11 cellular contexts compared by ENCODE assay signal in the genomic region with DNA sequence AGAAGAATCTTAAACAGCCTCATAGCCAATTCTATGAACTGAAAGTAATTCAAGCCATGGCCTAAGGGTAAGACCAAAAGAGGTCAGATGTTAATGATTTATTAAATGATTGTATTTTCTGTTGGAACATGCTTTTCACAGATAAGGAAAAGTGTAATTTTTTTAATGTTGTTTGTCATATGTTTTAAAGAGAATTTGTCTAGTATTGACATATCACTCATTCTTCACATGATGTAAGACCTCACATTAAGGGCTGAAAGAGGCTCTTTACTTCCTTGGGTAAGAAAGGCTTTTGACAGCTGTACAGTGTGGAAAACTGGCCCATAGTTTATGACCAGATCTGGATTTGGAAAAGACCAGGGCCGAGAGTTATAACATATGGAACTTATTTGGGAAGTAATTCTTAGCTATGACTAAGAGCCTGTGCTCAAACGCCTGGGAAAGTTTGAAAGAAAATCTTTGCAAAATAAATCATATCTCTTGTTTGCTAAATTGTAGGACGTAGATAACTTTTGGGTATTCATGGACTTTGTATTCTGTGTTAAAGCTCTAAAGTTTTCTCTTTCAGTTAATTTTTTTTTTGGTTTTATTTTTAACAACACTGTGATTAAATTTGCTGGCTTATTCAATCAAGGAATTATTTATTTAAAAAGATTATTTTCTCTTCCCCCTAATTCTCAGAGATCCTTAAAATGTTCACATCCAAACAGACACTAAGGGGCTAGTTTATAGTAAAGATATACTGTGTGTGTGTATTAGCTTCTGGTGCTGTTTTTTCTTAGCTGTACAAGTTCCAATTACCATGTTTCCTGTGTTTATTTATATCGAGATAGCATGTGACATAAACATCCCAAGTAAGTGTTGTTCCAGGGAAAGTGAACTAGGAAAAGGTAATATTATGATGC.
DNase-seq lines count a peak whose midpoint lies in the region; ATAC-seq, FAIRE-seq and TF ChIP-seq lines count a peak whose summit lies in the region.
"Had no signal": no experiment of that assay in that cellular context is flagged by ENCODE, and none has a peak within 500 bp of the region (broad histone marks: within the 10 kb centered on the region; RNA-seq: fewer than 3 reads in every experiment).

No MANE protein-coding gene starts in this region.

- TF ChIP-seq POLR2A in endothelial cell of umbilical vein (IDR thresholded peaks at IDR 0.05; ENCODE audit: low read depth, low read length) (no peak), adrenal gland (IDR thresholded peaks at IDR 0.05) (no peak)

- no peak overlapping the region for H3K4me2 ChIP-seq in endothelial cell of umbilical vein (ENCODE audit: insufficient read depth, low read length)

- peak overlapping the region; percentile 89 for H3K27ac ChIP-seq in cardiac muscle cell
- H3K27ac ChIP-seq in endothelial cell of umbilical vein (ENCODE audit: insufficient read depth, low read depth, low read length), result no peak overlapping the region
- peak overlapping the region; percentile 63 for H3K27ac ChIP-seq in mesodermal cell (ENCODE audit: low read depth, low read length, severe bottlenecking)
- H3K27ac ChIP-seq in adrenal gland, result no peak overlapping the region

- H3K9me1 ChIP-seq in endothelial cell of umbilical vein (replicated peaks; ENCODE audit: control insufficient read depth, extremely low read depth, insufficient read depth, low read length), result no peaks in the 10 kb centered on the region

- no peaks in the 10 kb centered on the region for H3K9me3 ChIP-seq in cardiac muscle cell (ENCODE audit: low read depth)
- H3K9me3 ChIP-seq in endothelial cell of umbilical vein (replicated peaks; ENCODE audit: control insufficient read depth, insufficient read depth, low read length), result no peaks in the 10 kb centered on the region
- no peaks in the 10 kb centered on the region for H3K9me3 ChIP-seq in mesodermal cell (ENCODE audit: control insufficient read depth, low read length)
- H3K9me3 ChIP-seq in adrenal gland (replicated peaks in 1 of 3), result no peaks in the 10 kb centered on the region

- H3K4me1 ChIP-seq in cardiac muscle cell (ENCODE audit: low read depth) (peaks cover 64% of the 10 kb centered on the region), endothelial cell of umbilical vein (ENCODE audit: control insufficient read depth, extremely low read depth, insufficient read depth, low read length) (peaks cover 4% of the 10 kb centered on the region), mesodermal cell (ENCODE audit: control insufficient read depth, insufficient read depth, low read length, poor library complexity, severe bottlenecking) (no peaks in the 10 kb centered on the region), adrenal gland (replicated peaks in 1 of 2) (peaks cover 0 to 7% of the 10 kb centered on the region in 2 donors)

- ATAC-seq in Right ventricle myocardium inferior, result no peak
- ATAC-seq in HG02610 (IDR thresholded peaks at IDR 0.05; ENCODE audit: unreplicated experiment), result no peak

- WGBS in mesodermal cell (ENCODE audit: insufficient coverage in 2 of 2), 2 experiments, result 83 to 89% methylated on average over 1 to 2 of the region's 4 CpGs
- WGBS in adrenal gland, 4 donors, result 43 to 52% (median 50%) methylated on average over 4 of the region's 4 CpGs

- H3K36me3 ChIP-seq in cardiac muscle cell, result no peaks in the 10 kb centered on the region
- H3K36me3 ChIP-seq in endothelial cell of umbilical vein (ENCODE audit: control insufficient read depth in 2 of 2, extremely low read depth in 1 of 2, insufficient read depth in 2 of 2, low read length in 2 of 2), result no peaks in the 10 kb centered on the region
- H3K36me3 ChIP-seq in mesodermal cell (ENCODE audit: control insufficient read depth, insufficient read depth, low read length), result no peaks in the 10 kb centered on the region
- H3K36me3 ChIP-seq in adrenal gland (replicated peaks in 1 of 2), result no peaks in the 10 kb centered on the region

- CTCF ChIA-PET in endothelial cell of umbilical vein (lab: Charles Lee), result interaction anchor here (1.0 to 2.4 kb wide), 6 partner anchors 21 to 273 kb away, joined by 3 to 12 read pairs (median 4); no protein-coding TSS in a partner anchor

- TF ChIP-seq CTCF in cardiac muscle cell (IDR thresholded peaks at IDR 0.05; ENCODE audit: low read depth, low read length) (no peak), endothelial cell of umbilical vein (IDR thresholded peaks at IDR 0.05; ENCODE audit: extremely low read depth in 1 of 2, insufficient read depth in 1 of 2, low read depth in 1 of 2, low read length in 2 of 2) (no peak), adrenal gland (IDR thresholded peaks at IDR 0.05) (no peak)

- no peaks in the 10 kb centered on the region for H3K79me2 ChIP-seq in endothelial cell of umbilical vein (ENCODE audit: control insufficient read depth, insufficient read depth, low read length)

- H4K20me1 ChIP-seq in endothelial cell of umbilical vein (replicated peaks; ENCODE audit: control insufficient read depth, extremely low read depth, insufficient read depth, low read length), result no peaks in the 10 kb centered on the region

- H3K4me3 ChIP-seq in cardiac muscle cell (no peak overlapping the region), endothelial cell of umbilical vein (replicated peaks in 1 of 3; ENCODE audit: insufficient read depth in 1 of 3, low read depth in 1 of 3, low read length in 3 of 3) (no peak overlapping the region), mesodermal cell (ENCODE audit: extremely low read depth, insufficient read depth, low read length, poor library complexity, severe bottlenecking) (no peak overlapping the region), adrenal gland (no peak overlapping the region)
- H3K4me3 ChIP-seq: psoas muscle had no signal

- no peak for FAIRE-seq in endothelial cell of umbilical vein (lab: Jason Lieb, UNC)

- dilution Hi-C loops in endothelial cell of umbilical vein (cut with MboI; ENCODE audit: extremely low pct_ligation_motif_present, low sequenced_read_pairs), result no loop called here

- H3K27me3 ChIP-seq in cardiac muscle cell, result no peaks in the 10 kb centered on the region
- H3K27me3 ChIP-seq in endothelial cell of umbilical vein (ENCODE audit: control insufficient read depth in 2 of 2, insufficient read depth in 2 of 2, low read length in 2 of 2), result no peaks in the 10 kb centered on the region
- no peaks in the 10 kb centered on the region for H3K27me3 ChIP-seq in adrenal gland

- intact Hi-C loops in Right ventricle myocardium inferior (cut with DNase I), result no loop called here
- intact Hi-C loops in endothelial cell of umbilical vein (cut with micrococcal nuclease), result no loop called here
- intact Hi-C loops in adrenal gland (cut with DNase I), result no loop called here

- POLR2A ChIA-PET in endothelial cell of umbilical vein (lab: Charles Lee), result no interaction called here

- DNase-seq in cardiac muscle cell (ENCODE audit: low read depth in 1 of 2, low spot score in 1 of 2), result peak in 1 of 2 donors; percentile 81
- DNase-seq in Right ventricle myocardium inferior (ENCODE audit: missing footprints), result no peak
- peak; percentile 33 for DNase-seq in endothelial cell of umbilical vein (ENCODE audit: low read depth, low spot score)
- no peak for DNase-seq in adrenal gland
- no peak for DNase-seq in NCI-H128 (lab: John Stamatoyannopoulos, UW; ENCODE audit: unreplicated experiment)
- no peak for DNase-seq in T-helper 9 cell
- DNase-seq: activated naive CD4-positive, alpha-beta T cell treated with anti-CD3 and anti-CD28 coated beads, Interleukin-2, amount 50 U/mL, for 16 hours; AML-193; psoas muscle had no signal

- no TSS peak for BruUV-seq in endothelial cell of umbilical vein (replicated peaks; lab: Mats Ljungman, UMichigan)

- H3K9ac ChIP-seq in endothelial cell of umbilical vein (replicated peaks; ENCODE audit: extremely low read depth, insufficient read depth, low read length), result no peak overlapping the region

- H2AFZ ChIP-seq in endothelial cell of umbilical vein (ENCODE audit: low read depth, low read length), result no peak overlapping the region

TF ChIP-seq in endothelial cell of umbilical vein, 7 proteins besides CTCF, POLR2A, EP300 and RAD21:
- no peak for TF ChIP-seq GATA2 (IDR thresholded peaks at IDR 0.05; ENCODE audit: insufficient read depth, insufficient read length, low read depth, low read length)
- TF ChIP-seq EZH2 (IDR thresholded peaks at IDR 0.05; ENCODE audit: borderline replicate concordance, low read depth, low read length, severe bottlenecking), result no peak
- no peak for TF ChIP-seq MYC (IDR thresholded peaks at IDR 0.05; ENCODE audit: low read depth, low read length)
- TF ChIP-seq, protein P1, sequence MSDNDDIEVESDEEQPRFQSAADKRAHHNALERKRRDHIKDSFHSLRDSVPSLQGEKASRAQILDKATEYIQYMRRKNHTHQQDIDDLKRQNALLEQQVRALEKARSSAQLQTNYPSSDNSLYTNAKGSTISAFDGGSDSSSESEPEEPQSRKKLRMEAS (IDR thresholded peaks at IDR 0.05; ENCODE audit: insufficient read depth, insufficient read length), result no peak
- TF ChIP-seq FOS (IDR thresholded peaks at IDR 0.05; ENCODE audit: borderline replicate concordance, insufficient read depth, low read length), result no peak
- TF ChIP-seq POLR2AphosphoS5 (IDR thresholded peaks at IDR 0.05; ENCODE audit: insufficient read depth, low read depth, low read length), result no peak
- TF ChIP-seq JUN (IDR thresholded peaks at IDR 0.05; ENCODE audit: borderline replicate concordance, insufficient read depth, insufficient read length, low read depth), result no peak
TF ChIP-seq in endothelial cell of umbilical vein: peak in this region for 0.

Comparison
In these comparisons a context has a peak if more than half of its experiments do, and no peak if none do; other contexts are left out.
1. H3K27ac ChIP-seq: peak in cardiac muscle cell (single experiment) and mesodermal cell (single experiment); none in endothelial cell of umbilical vein (single experiment) and adrenal gland (0 of 5).